ENCODE assay signal across 9 cellular contexts in genomic region chr3:129576514-129577345, GRCh38. TPM values are rescaled to one million over a fixed set of nuclear protein-coding genes. Genes with fewer than 3 reads are reported as not detected.
DNase-seq lines count a peak whose midpoint lies in the region; ATAC-seq, FAIRE-seq and TF ChIP-seq lines count a peak whose summit lies in the region.
"Had no signal": no experiment of that assay in that cellular context is flagged by ENCODE, and none has a peak within 500 bp of the region (broad histone marks: within the 10 kb centered on the region; RNA-seq: fewer than 3 reads in every experiment).

No MANE protein-coding gene starts in this region.

- no peak for FAIRE-seq in H1 (lab: Jason Lieb, UNC)

- no peak overlapping the region for H3K56ac ChIP-seq in H1 (replicated peaks; ENCODE audit: insufficient read length, low read depth, low read length)

- TF ChIP-seq RAD21 in H1 (IDR thresholded peaks at IDR 0.05 in 1 of 2, conservative IDR thresholded peaks at IDR 0.05 in 1 of 2; ENCODE audit: low read depth in 2 of 2, low read length in 2 of 2), result no peak

- H3K9me2 ChIP-seq in Loucy (replicated peaks; ENCODE audit: low read depth, low read length), result no peaks in the 10 kb centered on the region

- H2BK15ac ChIP-seq in H1 (ENCODE audit: low read length), result no peak overlapping the region

- H3K27me3 ChIP-seq in Loucy (ENCODE audit: insufficient read depth, low read length, poor library complexity, severe bottlenecking) (no peaks in the 10 kb centered on the region), H1 (replicated peaks in 1 of 4; ENCODE audit: control insufficient read depth in 3 of 4, extremely low read depth in 1 of 4, insufficient read depth in 3 of 4, low read length in 3 of 4) (no peaks in the 10 kb centered on the region)
- H3K27me3 ChIP-seq: SJSA1 had no signal

- H2BK5ac ChIP-seq in H1 (ENCODE audit: low read depth, low read length), result no peak overlapping the region

- peak overlapping the region; percentile 69; the same call in 1 of the 2 replicates for H4K8ac ChIP-seq in H1 (ENCODE audit: extremely low read depth, insufficient read depth, low read length)

- H4K20me1 ChIP-seq in Loucy (ENCODE audit: insufficient read depth, low read length, poor library complexity, severe bottlenecking), result no peaks in the 10 kb centered on the region
- peaks cover 0 to 2% of the 10 kb centered on the region in 2 experiments for H4K20me1 ChIP-seq in H1 (replicated peaks in 1 of 2; ENCODE audit: control insufficient read depth in 1 of 2, insufficient read depth in 2 of 2, low read length in 2 of 2)

- no peak overlapping the region for H4K5ac ChIP-seq in H1 (ENCODE audit: insufficient read length, low read depth, low read length)

- H3K9ac ChIP-seq in Loucy (ENCODE audit: low read depth, low read length, poor library complexity, severe bottlenecking), result peak overlapping the region; percentile 60
- no peak overlapping the region for H3K9ac ChIP-seq in H1 (replicated peaks in 1 of 4; ENCODE audit: extremely low read depth in 1 of 4, low read depth in 3 of 4, low read length in 3 of 4)

- H3K14ac ChIP-seq in H1 (ENCODE audit: insufficient read length), result no peak overlapping the region

- TF ChIP-seq CTCF in Loucy (conservative IDR thresholded peaks at IDR 0.05; ENCODE audit: low read length) (no peak), H1 (IDR thresholded peaks at IDR 0.05; ENCODE audit: control extremely low read depth in 1 of 3, insufficient read depth in 1 of 3, low read depth in 1 of 3, low read length in 3 of 3) (no peak)

- H3K23ac ChIP-seq in H1 (ENCODE audit: insufficient read length), result no peak overlapping the region

- no peak for TF ChIP-seq POLR2A in H1 (IDR thresholded peaks at IDR 0.05; ENCODE audit: control extremely low read depth in 1 of 2, low read depth in 2 of 2, low read length in 2 of 2)

- H4K91ac ChIP-seq in H1 (replicated peaks; ENCODE audit: insufficient read length, low read length), result no peak overlapping the region

- no peak overlapping the region for H2BK120ac ChIP-seq in H1 (replicated peaks; ENCODE audit: low read depth, low read length)

- peak; percentile 38 for DNase-seq in activated CD4-positive, CD25-positive, alpha-beta regulatory T cell treated with anti-CD3 and anti-CD28 coated beads, Interleukin-2, amount 50 U/mL, for 72 hours
- DNase-seq in H1 (ENCODE audit: low read depth in 1 of 2, low spot score in 2 of 2), result no peak
- DNase-seq in stimulated activated CD4-positive, alpha-beta T cell treated with anti-CD3 and anti-CD28 coated beads, Interleukin-4, amount 100 ng/mL, for 48 hours (ENCODE audit: low read depth in 2 of 2), result peak; percentile 9 to 13
- DNase-seq in iPS-NIHi11 (ENCODE audit: low spot score), result no peak
- no peak for DNase-seq in AG08395 (ENCODE audit: low spot score)

- H3K4me2 ChIP-seq in Loucy (ENCODE audit: low read depth, low read length, poor library complexity, severe bottlenecking) (peak overlapping the region; percentile 38), H1 (ENCODE audit: insufficient read depth in 1 of 2, low read depth in 2 of 2, low read length in 2 of 2) (no peak overlapping the region)

- H2BK20ac ChIP-seq in H1 (ENCODE audit: low read length), result no peak overlapping the region

- H3K4me3 ChIP-seq in Loucy (ENCODE audit: low read length, poor library complexity, severe bottlenecking) (peak overlapping the region; percentile 9), H1 (ENCODE audit: extremely low read depth in 1 of 4, insufficient read depth in 2 of 4, low read depth in 3 of 4, low read length in 4 of 4) (no peak overlapping the region)
- H3K4me3 ChIP-seq: SJSA1 had no signal

- ATAC-seq in GM19324 (IDR thresholded peaks at IDR 0.05; ENCODE audit: low FRiP score, unreplicated experiment), result peak; percentile 60

- H3K9me3 ChIP-seq in Loucy (ENCODE audit: insufficient read depth, low read depth, low read length) (no peaks in the 10 kb centered on the region), H1 (ENCODE audit: insufficient read depth in 2 of 2, low read depth in 1 of 2, low read length in 1 of 2) (no peaks in the 10 kb centered on the region)
- H3K9me3 ChIP-seq: SJSA1 had no signal

- H3K27ac ChIP-seq in H1 (ENCODE audit: low read depth, low read length), result no peak overlapping the region
- H3K27ac ChIP-seq: SJSA1 had no signal

- no peak overlapping the region for H2BK12ac ChIP-seq in H1 (ENCODE audit: low read depth, low read length)

- no peaks in the 10 kb centered on the region for H3F3A ChIP-seq in Loucy (ENCODE audit: low read depth)

- H3K79me2 ChIP-seq in Loucy (ENCODE audit: insufficient read depth, low read length) (no peaks in the 10 kb centered on the region), H1 (ENCODE audit: control insufficient read depth in 1 of 2, insufficient read depth in 2 of 2, low read length in 2 of 2) (no peaks in the 10 kb centered on the region)

- POLR2A ChIA-PET in H1 (lab: Charles Lee; ENCODE audit: partially characterized antibody), result interaction anchor here (0.5 to 1.3 kb wide), 4 partner anchors 15 to 894 kb away, joined by 3 to 6 read pairs (median 3); no protein-coding TSS in a partner anchor

- H2AK5ac ChIP-seq in H1 (ENCODE audit: low read depth, low read length), result no peak overlapping the region

- no peaks in the 10 kb centered on the region for H3K23me2 ChIP-seq in H1 (ENCODE audit: low read depth, low read length)

- CTCF ChIA-PET in H1 (lab: Charles Lee; ENCODE audit: partially characterized antibody), result interaction anchor here (0.9 to 5.1 kb wide), 14 partner anchors 10 to 366 kb away, joined by 3 to 19 read pairs (median 4); no protein-coding TSS in a partner anchor

- H3K4ac ChIP-seq in H1 (replicated peaks; ENCODE audit: insufficient read length, low read depth, low read length), result no peak overlapping the region

- no peak for TF ChIP-seq EP300 in H1 (IDR thresholded peaks at IDR 0.05; ENCODE audit: borderline replicate concordance in 1 of 2, low read depth in 2 of 2, low read length in 2 of 2)

- 87% methylated on average over 18 of the region's 18 CpGs; no CpG with 5 or more reads in 1 of the 2 experiments for WGBS in H1 (ENCODE audit: extremely low coverage in 1 of 2, insufficient coverage in 1 of 2, insufficient read length in 1 of 2, insufficient replicate concordance in 2 of 2, low coverage in 1 of 2, low lambda C conversion rate in 2 of 2, missing lambda C conversion rate in 1 of 2), 2 experiments

- H3K36me3 ChIP-seq in Loucy (ENCODE audit: insufficient read depth, low read length) (peaks cover 61% of the 10 kb centered on the region; the same call in 1 of the 2 replicates), H1 (ENCODE audit: control insufficient read depth in 2 of 4, insufficient read depth in 4 of 4, low read length in 3 of 4) (no peaks in the 10 kb centered on the region)

- H3K18ac ChIP-seq in H1 (ENCODE audit: extremely low read depth, low read length), result no peak overlapping the region

- H2AFZ ChIP-seq in Loucy (ENCODE audit: low read length) (no peak overlapping the region), H1 (ENCODE audit: low read length) (no peak overlapping the region)

- H3K79me1 ChIP-seq in H1 (ENCODE audit: low read depth, low read length), result 0 out of 2 replicates have a peak, but pooled peaks cover 2% of the 10 kb centered on the region

- H3K4me1 ChIP-seq in Loucy (ENCODE audit: insufficient read depth, low read length, poor library complexity, severe bottlenecking) (peaks cover 32% of the 10 kb centered on the region), H1 (replicated peaks in 1 of 4; ENCODE audit: control insufficient read depth in 3 of 4, insufficient read depth in 4 of 4, low read length in 3 of 4) (peaks cover 0 to 19% (median 2%) of the 10 kb centered on the region in 4 experiments; a peak in 4 of 7 replicates)

TF ChIP-seq in H1, 55 proteins besides CTCF, POLR2A, EP300 and RAD21 (continues in another document):
- no peak for TF ChIP-seq ATF2 (IDR thresholded peaks at IDR 0.05; ENCODE audit: low read length)

RNA-seq across cellular contexts. Expression of gene PLXND1, which starts 29.7 kb away (rescaled TPM):
- total RNA-seq in H1 (2021; fragmentation: NEBNext Ultra II Directional; extraction: Animal tissue kit (Norgen Biotek cat#: 25700)), result 60.2 and 66.4 TPM in 2 replicates
- polyA plus RNA-seq in H1 (2011; rRNA removed), result 17.7 and 21.7 TPM in 2 replicates
- polyA plus RNA-seq in H1 (2011; cell fraction: cytosol; rRNA removed), result 18.6 TPM
- 82.4 TPM for polyA plus RNA-seq in H1 (2011; cell fraction: nucleus; rRNA removed)
- polyA plus RNA-seq in H1 (2012, experiment 1 of 2), result 31.8 to 69.1 TPM (median 54.8 TPM) in 4 replicates
- 41.9 TPM for polyA plus RNA-seq in H1 (2012, experiment 2 of 2)
- 103 TPM for polyA plus RNA-seq in H1 (2013, experiment 1 of 2)
- polyA plus RNA-seq in H1 (2013, experiment 2 of 2), result 99.8 TPM
- polyA minus RNA-seq in H1 (2011; rRNA and poly(A)+ RNA removed), result 28.1 and 28.5 TPM in 2 replicates
- polyA minus RNA-seq in H1 (2011; cell fraction: cytosol; rRNA and poly(A)+ RNA removed), result 23.0 TPM
- 22.9 TPM for polyA minus RNA-seq in H1 (2011; cell fraction: nucleus; rRNA and poly(A)+ RNA removed)

RNA-seq across cellular contexts. Expression of gene H1-8, which starts 33.8 kb away (rescaled TPM):
- total RNA-seq in H1 (2021; fragmentation: NEBNext Ultra II Directional; extraction: Animal tissue kit (Norgen Biotek cat#: 25700)), result not detected in 2 replicates
- not detected in 2 replicates for polyA plus RNA-seq in H1 (2011; rRNA removed)
- polyA plus RNA-seq in H1 (2011; cell fraction: cytosol; rRNA removed), result not detected
- not detected for polyA plus RNA-seq in H1 (2011; cell fraction: nucleus; rRNA removed)
- not detected in 4 replicates for polyA plus RNA-seq in H1 (2012, experiment 1 of 2)
- polyA plus RNA-seq in H1 (2012, experiment 2 of 2), result not detected
- polyA plus RNA-seq in H1 (2013, experiment 1 of 2), result not detected
- not detected for polyA plus RNA-seq in H1 (2013, experiment 2 of 2)
- not detected in 2 replicates for polyA minus RNA-seq in H1 (2011; rRNA and poly(A)+ RNA removed)
- not detected for polyA minus RNA-seq in H1 (2011; cell fraction: cytosol; rRNA and poly(A)+ RNA removed)
- not detected for polyA minus RNA-seq in H1 (2011; cell fraction: nucleus; rRNA and poly(A)+ RNA removed)
- total RNA-seq: myocyte, SJSA1 had no signal

RNA-seq across cellular contexts. Expression of gene RHO, which starts 48.3 kb away (rescaled TPM):
- not detected in 2 replicates for total RNA-seq in H1 (2021; fragmentation: NEBNext Ultra II Directional; extraction: Animal tissue kit (Norgen Biotek cat#: 25700))
- not detected in 2 replicates for polyA plus RNA-seq in H1 (2011; rRNA removed)
- not detected for polyA plus RNA-seq in H1 (2011; cell fraction: cytosol; rRNA removed)
- polyA plus RNA-seq in H1 (2011; cell fraction: nucleus; rRNA removed), result not detected
- not detected in 4 replicates for polyA plus RNA-seq in H1 (2012, experiment 1 of 2)
- not detected for polyA plus RNA-seq in H1 (2012, experiment 2 of 2)
- not detected for polyA plus RNA-seq in H1 (2013, experiment 1 of 2)
- not detected for polyA plus RNA-seq in H1 (2013, experiment 2 of 2)
- not detected in 2 replicates for polyA minus RNA-seq in H1 (2011; rRNA and poly(A)+ RNA removed)
- polyA minus RNA-seq in H1 (2011; cell fraction: cytosol; rRNA and poly(A)+ RNA removed), result not detected
- 0.20 TPM for polyA minus RNA-seq in H1 (2011; cell fraction: nucleus; rRNA and poly(A)+ RNA removed)
- total RNA-seq: myocyte, SJSA1 had no signal

Comparison
In these comparisons a context has a peak if more than half of its experiments do, and no peak if none do; other contexts are left out.
1. DNase-seq: peak in activated CD4-positive, CD25-positive, alpha-beta regulatory T cell treated with anti-CD3 and anti-CD28 coated beads, Interleukin-2, amount 50 U/mL, for 72 hours (single experiment) and stimulated activated CD4-positive, alpha-beta T cell treated with anti-CD3 and anti-CD28 coated beads, Interleukin-4, amount 100 ng/mL, for 48 hours (2 of 2); none in H1 (0 of 2), iPS-NIHi11 (single experiment) and AG08395 (single experiment).